ENCODE assay signal across 14 cellular contexts in genomic region chr2:58350484-58350883, GRCh38.
A peak's percentile ranks its signal among the peaks of the same experiment; 100 is the strongest.
DNase-seq lines count a peak whose midpoint lies in the region; ATAC-seq and TF ChIP-seq lines count a peak whose summit lies in the region.
"Had no signal": no experiment of that assay in that cellular context is flagged by ENCODE, and none has a peak within 500 bp of the region (broad histone marks: within the 10 kb centered on the region; RNA-seq: fewer than 3 reads in every experiment).

No MANE protein-coding gene starts in this region.

- H3K36me3 ChIP-seq in spleen, result no peaks in the 10 kb centered on the region
- H3K36me3 ChIP-seq: WERI-Rb-1 had no signal

- H3K27me3 ChIP-seq in spleen (replicated peaks in 1 of 7), result no peaks in the 10 kb centered on the region

- TF ChIP-seq CTCF in spleen (IDR thresholded peaks at IDR 0.05 in 8 of 11, conservative IDR thresholded peaks at IDR 0.05 in 3 of 11), result no peak

- ATAC-seq in activated T-cell treated with anti-CD3 and anti-CD28 coated beads, Interleukin-2, amount 50 U/mL, for 72 hours (replicated peaks in 1 of 2), result peak; percentile 97 to 99
- ATAC-seq in HG02571 (IDR thresholded peaks at IDR 0.05; ENCODE audit: unreplicated experiment) (peak; percentile 82), HG03354 (IDR thresholded peaks at IDR 0.05; ENCODE audit: poor library complexity, severe bottlenecking, unreplicated experiment) (peak; percentile 74)
- ATAC-seq in stimulated activated naive B cell treated with anti-CD40 and anti-IgM and Interleukin-4, amounts not matched to agents 10 μg/mL and 1 μg/mL and 100 μg/mL, for 72 hours (replicated peaks), result peak; percentile 69 to 79
- ATAC-seq: psoas muscle had no signal

- WGBS in spleen, 5 donors, result 50 to 66% (median 65%) methylated on average over 2 of the region's 2 CpGs

- no peaks in the 10 kb centered on the region for H3K4me1 ChIP-seq in spleen
- H3K4me1 ChIP-seq: psoas muscle had no signal

- no peaks in the 10 kb centered on the region for H3K36me3 Mint-ChIP-seq in activated T-cell treated with anti-CD3 and anti-CD28 coated beads, Interleukin-2, amount 50 U/mL, for 72 hours (ENCODE audit: insufficient read depth in 2 of 2)
- H3K36me3 Mint-ChIP-seq in stimulated activated naive B cell treated with anti-CD40 and anti-IgM and Interleukin-4, amounts not matched to agents 10 μg/mL and 1 μg/mL and 100 μg/mL, for 72 hours, result no peaks in the 10 kb centered on the region
- H3K36me3 Mint-ChIP-seq in activated T-helper 1 cell treated with anti-CD3 and anti-CD28 coated beads, Interleukin-12 subunit alpha, Interleukin-12 subunit beta, Interleukin-2, Interleukin-4 antibody, amounts not matched to agents 30 ng/mL and 10 ng/mL and 1 ng/mL, durations not matched to agents 14 hours and 24 hours and 36 hours (ENCODE audit: low read depth), result no peaks in the 10 kb centered on the region
- H3K36me3 Mint-ChIP-seq: activated naive CD4-positive, alpha-beta T cell treated with anti-CD3 and anti-CD28 coated beads, Interleukin-2, amount 50 U/mL, for 24 hours had no signal

- H3K27me3 Mint-ChIP-seq in activated T-cell treated with anti-CD3 and anti-CD28 coated beads, Interleukin-2, amount 50 U/mL, for 72 hours (ENCODE audit: low read depth), result peaks cover 84% of the 10 kb centered on the region
- H3K27me3 Mint-ChIP-seq in stimulated activated naive B cell treated with anti-CD40 and anti-IgM and Interleukin-4, amounts not matched to agents 10 μg/mL and 1 μg/mL and 100 μg/mL, for 72 hours, result no peaks in the 10 kb centered on the region
- peaks cover 38% of the 10 kb centered on the region for H3K27me3 Mint-ChIP-seq in activated T-helper 1 cell treated with anti-CD3 and anti-CD28 coated beads, Interleukin-12 subunit alpha, Interleukin-12 subunit beta, Interleukin-2, Interleukin-4 antibody, amounts not matched to agents 30 ng/mL and 10 ng/mL and 1 ng/mL, durations not matched to agents 14 hours and 24 hours and 36 hours (ENCODE audit: insufficient read depth)

- H3K4me3 Mint-ChIP-seq in activated T-cell treated with anti-CD3 and anti-CD28 coated beads, Interleukin-2, amount 50 U/mL, for 72 hours, result peak overlapping the region in 1 of 2 donors; percentile 39
- no peak overlapping the region for H3K4me3 Mint-ChIP-seq in stimulated activated naive B cell treated with anti-CD40 and anti-IgM and Interleukin-4, amounts not matched to agents 10 μg/mL and 1 μg/mL and 100 μg/mL, for 72 hours
- H3K4me3 Mint-ChIP-seq in activated T-helper 1 cell treated with anti-CD3 and anti-CD28 coated beads, Interleukin-12 subunit alpha, Interleukin-12 subunit beta, Interleukin-2, Interleukin-4 antibody, amounts not matched to agents 30 ng/mL and 10 ng/mL and 1 ng/mL, durations not matched to agents 14 hours and 24 hours and 36 hours, result no peak overlapping the region
- H3K4me3 Mint-ChIP-seq: activated naive CD4-positive, alpha-beta T cell treated with anti-CD3 and anti-CD28 coated beads, Interleukin-2, amount 50 U/mL, for 24 hours; H9 had no signal

- H3K4me3 ChIP-seq in spleen, result no peak overlapping the region
- H3K4me3 ChIP-seq: lung, psoas muscle had no signal

- H3K27ac ChIP-seq in spleen, result no peak overlapping the region
- H3K27ac ChIP-seq: psoas muscle, WERI-Rb-1 had no signal

- no peaks in the 10 kb centered on the region for H3K9me3 ChIP-seq in spleen
- H3K9me3 ChIP-seq: psoas muscle had no signal

- no peaks in the 10 kb centered on the region for H3K9me3 Mint-ChIP-seq in activated T-cell treated with anti-CD3 and anti-CD28 coated beads, Interleukin-2, amount 50 U/mL, for 72 hours
- H3K9me3 Mint-ChIP-seq in stimulated activated naive B cell treated with anti-CD40 and anti-IgM and Interleukin-4, amounts not matched to agents 10 μg/mL and 1 μg/mL and 100 μg/mL, for 72 hours, result no peaks in the 10 kb centered on the region
- H3K9me3 Mint-ChIP-seq in activated T-helper 1 cell treated with anti-CD3 and anti-CD28 coated beads, Interleukin-12 subunit alpha, Interleukin-12 subunit beta, Interleukin-2, Interleukin-4 antibody, amounts not matched to agents 30 ng/mL and 10 ng/mL and 1 ng/mL, durations not matched to agents 14 hours and 24 hours and 36 hours, result no peaks in the 10 kb centered on the region
- H3K9me3 Mint-ChIP-seq: activated naive CD4-positive, alpha-beta T cell treated with anti-CD3 and anti-CD28 coated beads, Interleukin-2, amount 50 U/mL, for 24 hours; H9 had no signal

- peak overlapping the region; percentile 65 for H3K27ac Mint-ChIP-seq in activated T-cell treated with anti-CD3 and anti-CD28 coated beads, Interleukin-2, amount 50 U/mL, for 72 hours
- no peak overlapping the region for H3K27ac Mint-ChIP-seq in stimulated activated naive B cell treated with anti-CD40 and anti-IgM and Interleukin-4, amounts not matched to agents 10 μg/mL and 1 μg/mL and 100 μg/mL, for 72 hours
- H3K27ac Mint-ChIP-seq in activated T-helper 1 cell treated with anti-CD3 and anti-CD28 coated beads, Interleukin-12 subunit alpha, Interleukin-12 subunit beta, Interleukin-2, Interleukin-4 antibody, amounts not matched to agents 30 ng/mL and 10 ng/mL and 1 ng/mL, durations not matched to agents 14 hours and 24 hours and 36 hours, result no peak overlapping the region
- H3K27ac Mint-ChIP-seq: activated naive CD4-positive, alpha-beta T cell treated with anti-CD3 and anti-CD28 coated beads, Interleukin-2, amount 50 U/mL, for 24 hours; H9 had no signal

- DNase-seq in activated T-cell treated with anti-CD3 and anti-CD28 coated beads, Interleukin-2, amount 50 U/mL, for 72 hours, result peak; percentile 1 to 8
- DNase-seq in activated T-cell treated with anti-CD3 and anti-CD28 coated beads for 4 hours (no peak), ureter (ENCODE audit: low spot score) (no peak), spleen (no peak)
- no peak for DNase-seq in stimulated activated naive B cell treated with anti-CD40 and anti-IgM and Interleukin-4, amounts not matched to agents 10 μg/mL and 1 μg/mL and 100 μg/mL, for 72 hours
- no peak for DNase-seq in activated T-helper 1 cell treated with anti-CD3 and anti-CD28 coated beads, Interleukin-12 subunit alpha, Interleukin-12 subunit beta, Interleukin-2, Interleukin-4 antibody, amounts not matched to agents 30 ng/mL and 10 ng/mL and 1 ng/mL, durations not matched to agents 14 hours and 24 hours and 36 hours (ENCODE audit: low spot score)
- DNase-seq: ACHN, H9, psoas muscle, WERI-Rb-1 had no signal

- TF ChIP-seq POLR2A in spleen (IDR thresholded peaks at IDR 0.05), result no peak

- intact Hi-C loops in spleen (cut with DNase I; ENCODE audit: low total_unique reads), result no loop called here
- intact Hi-C loops in activated T-helper 1 cell treated with anti-CD3 and anti-CD28 coated beads, Interleukin-12 subunit alpha, Interleukin-12 subunit beta, Interleukin-2, Interleukin-4 antibody, amounts not matched to agents 30 ng/mL and 10 ng/mL and 1 ng/mL, durations not matched to agents 14 hours and 24 hours and 36 hours (cut with micrococcal nuclease), result loop anchor here (10.0 kb wide), 1 partner anchor 306 kb away; the partner anchor contains the start of gene VRK2

- H3K4me1 Mint-ChIP-seq in activated T-cell treated with anti-CD3 and anti-CD28 coated beads, Interleukin-2, amount 50 U/mL, for 72 hours (ENCODE audit: low read depth), result peaks cover 9% of the 10 kb centered on the region
- H3K4me1 Mint-ChIP-seq in stimulated activated naive B cell treated with anti-CD40 and anti-IgM and Interleukin-4, amounts not matched to agents 10 μg/mL and 1 μg/mL and 100 μg/mL, for 72 hours, result no peaks in the 10 kb centered on the region
- peaks cover 8% of the 10 kb centered on the region for H3K4me1 Mint-ChIP-seq in activated T-helper 1 cell treated with anti-CD3 and anti-CD28 coated beads, Interleukin-12 subunit alpha, Interleukin-12 subunit beta, Interleukin-2, Interleukin-4 antibody, amounts not matched to agents 30 ng/mL and 10 ng/mL and 1 ng/mL, durations not matched to agents 14 hours and 24 hours and 36 hours (ENCODE audit: low read depth)
- H3K4me1 Mint-ChIP-seq: activated naive CD4-positive, alpha-beta T cell treated with anti-CD3 and anti-CD28 coated beads, Interleukin-2, amount 50 U/mL, for 24 hours; H9 had no signal

Comparison
In these comparisons a context has a peak if more than half of its experiments do, and no peak if none do; other contexts are left out.
1. DNase-seq: peak in activated T-cell treated with anti-CD3 and anti-CD28 coated beads, Interleukin-2, amount 50 U/mL, for 72 hours (2 of 2); none in activated T-cell treated with anti-CD3 and anti-CD28 coated beads for 4 hours (single experiment), stimulated activated naive B cell treated with anti-CD40 and anti-IgM and Interleukin-4, amounts not matched to agents 10 μg/mL and 1 μg/mL and 100 μg/mL, for 72 hours (single experiment), ureter (single experiment), spleen (single experiment) and activated T-helper 1 cell treated with anti-CD3 and anti-CD28 coated beads, Interleukin-12 subunit alpha, Interleukin-12 subunit beta, Interleukin-2, Interleukin-4 antibody, amounts not matched to agents 30 ng/mL and 10 ng/mL and 1 ng/mL, durations not matched to agents 14 hours and 24 hours and 36 hours (single experiment).
2. Peak in every context shown above with its lines, with median percentiles within 50 percentile points of each other: ATAC-seq.